16 cellular contexts compared by ENCODE assay signal in the genomic region with DNA sequence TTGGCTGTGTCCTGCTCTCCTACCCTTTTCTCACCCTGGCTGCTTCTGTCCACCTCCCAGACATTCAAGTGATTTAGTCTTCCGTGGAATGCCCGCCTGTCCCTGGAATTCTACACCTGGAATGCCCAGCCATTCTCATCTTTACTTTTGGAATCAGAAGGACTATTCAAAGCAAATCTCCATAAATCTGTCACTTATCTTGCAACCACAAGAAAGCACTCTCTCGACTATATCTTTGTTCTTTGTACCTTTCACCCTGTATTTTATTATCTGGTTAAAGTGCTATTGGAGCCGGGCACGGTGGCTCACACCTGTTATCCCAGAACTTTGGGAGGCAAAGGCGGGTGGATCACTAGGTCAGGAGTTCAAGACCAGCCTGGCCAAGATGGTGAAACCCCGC.
DNase-seq lines count a peak whose midpoint lies in the region; ATAC-seq, FAIRE-seq and TF ChIP-seq lines count a peak whose summit lies in the region.
"Had no signal": no experiment of that assay in that cellular context is flagged by ENCODE, and none has a peak within 500 bp of the region (broad histone marks: within the 10 kb centered on the region; RNA-seq: fewer than 3 reads in every experiment).

No MANE protein-coding gene starts in this region.

- TF ChIP-seq CTCF in CD8-positive, alpha-beta T cell (IDR thresholded peaks at IDR 0.05): no peak

- intact Hi-C loops in CD8-positive, alpha-beta T cell (cut with DNase I, micrococcal nuclease): no loop called here
- intact Hi-C loops in left colon (cut with DNase I, micrococcal nuclease) (no loop called here), sciatic nerve (cut with DNase I) (no loop called here)

- peak overlapping the region; percentile 45 for H3K27ac Mint-ChIP-seq in CD8-positive, alpha-beta T cell

- no peaks in the 10 kb centered on the region for H3K36me3 Mint-ChIP-seq in CD8-positive, alpha-beta T cell

- no peaks in the 10 kb centered on the region for H3K27me3 Mint-ChIP-seq in CD8-positive, alpha-beta T cell (ENCODE audit: low read depth)

- no peak for FAIRE-seq in small intestine (lab: Jason Lieb, UNC)

- no peaks in the 10 kb centered on the region for H3K27me3 ChIP-seq in CD8-positive, alpha-beta T cell (ENCODE audit: insufficient read depth, low read length)
- H3K27me3 ChIP-seq in small intestine (ENCODE audit: control insufficient read depth in 2 of 2, insufficient read depth in 2 of 2, low read length in 2 of 2): no peaks in the 10 kb centered on the region
- H3K27me3 ChIP-seq: BE2C, SJCRH30 had no signal

- H3K36me3 ChIP-seq in CD8-positive, alpha-beta T cell (ENCODE audit: insufficient read depth, low read length): no peaks in the 10 kb centered on the region
- no peaks in the 10 kb centered on the region for H3K36me3 ChIP-seq in small intestine (ENCODE audit: control insufficient read depth in 2 of 2, insufficient read depth in 2 of 2, low read length in 2 of 2)
- H3K36me3 ChIP-seq: BE2C, SJCRH30 had no signal

- H3K9me3 ChIP-seq in CD8-positive, alpha-beta T cell (ENCODE audit: low read length): no peaks in the 10 kb centered on the region
- no peaks in the 10 kb centered on the region for H3K9me3 ChIP-seq in small intestine (ENCODE audit: control insufficient read depth, low read depth)
- H3K9me3 ChIP-seq: BE2C, SJCRH30 had no signal

- H3K4me3 ChIP-seq in CD8-positive, alpha-beta T cell (ENCODE audit: low read depth, low read length): no peak overlapping the region
- no peak overlapping the region for H3K4me3 ChIP-seq in small intestine (ENCODE audit: low read depth in 1 of 2, low read length in 2 of 2)
- H3K4me3 ChIP-seq: SJCRH30 had no signal

- TF ChIP-seq EP300 in Ishikawa (IDR thresholded peaks at IDR 0.05; ENCODE audit: borderline replicate concordance): peak; percentile 46; the same call in 1 of the 2 replicates

- CTCF ChIA-PET in CD8-positive, alpha-beta T cell (lab: Charles Lee): no interaction called here

- H3K9me3 Mint-ChIP-seq in CD8-positive, alpha-beta T cell: no peaks in the 10 kb centered on the region

- H3K4me1 Mint-ChIP-seq in CD8-positive, alpha-beta T cell (ENCODE audit: low read depth): peaks cover 4% of the 10 kb centered on the region

- H3K4me3 Mint-ChIP-seq in CD8-positive, alpha-beta T cell: no peak overlapping the region

- DNase-seq in CD8-positive, alpha-beta T cell: no peak
- DNase-seq in left colon (no peak), small intestine (peak; percentile 88), sciatic nerve (ENCODE audit: low spot score) (no peak), dermis blood vessel endothelial cell (no peak)
- DNase-seq in stimulated activated CD4-positive, alpha-beta T cell treated with anti-CD3 and anti-CD28 coated beads, Interleukin-2, amount 100 ng/mL, for 24 hours: no peak
- DNase-seq: BE2C, H7, IMR-90, NCI-H1436 treated with DMSO at 0.1 percent for 48 hours, NCI-H2081 treated with DMSO at 0.1 percent for 48 hours, NCI-H226, NCI-H526 treated with DMSO at 0.1 percent for 48 hours, RPMI8226, SJCRH30 had no signal

- 20 to 56% (median 31%) methylated on average over 7 of the region's 7 CpGs for WGBS in small intestine, 3 donors

- POLR2A ChIA-PET in CD8-positive, alpha-beta T cell (lab: Charles Lee): no interaction called here

- no peak for TF ChIP-seq RAD21 in Ishikawa (IDR thresholded peaks at IDR 0.05; ENCODE audit: low read depth)

- H3K4me1 ChIP-seq in CD8-positive, alpha-beta T cell (ENCODE audit: insufficient read depth, low read length): no peaks in the 10 kb centered on the region
- H3K4me1 ChIP-seq in small intestine (ENCODE audit: control insufficient read depth in 2 of 2, insufficient read depth in 1 of 2, low read depth in 1 of 2, low read length in 1 of 2): peaks cover 0 to 7% of the 10 kb centered on the region in 2 donors
- H3K4me1 ChIP-seq: SJCRH30 had no signal

- H3K27ac ChIP-seq in CD8-positive, alpha-beta T cell (ENCODE audit: low read depth, low read length): no peak overlapping the region
- H3K27ac ChIP-seq in small intestine (ENCODE audit: low read depth in 1 of 2, low read length in 1 of 2): peak overlapping the region; percentile 27 to 51
- H3K27ac ChIP-seq: SJCRH30 had no signal

- no peak for ATAC-seq in CD8-positive, alpha-beta T cell
- ATAC-seq in left colon (peak; percentile 50), sciatic nerve (no peak)

TF ChIP-seq in Ishikawa, 13 proteins besides CTCF, POLR2A, EP300 and RAD21:
- TF ChIP-seq TEAD4 (IDR thresholded peaks at IDR 0.05) (0 out of 2 replicates have a peak, but pooled peaks have one; percentile 38), NFIC (IDR thresholded peaks at IDR 0.05) (no peak)
